In the genomic region with DNA sequence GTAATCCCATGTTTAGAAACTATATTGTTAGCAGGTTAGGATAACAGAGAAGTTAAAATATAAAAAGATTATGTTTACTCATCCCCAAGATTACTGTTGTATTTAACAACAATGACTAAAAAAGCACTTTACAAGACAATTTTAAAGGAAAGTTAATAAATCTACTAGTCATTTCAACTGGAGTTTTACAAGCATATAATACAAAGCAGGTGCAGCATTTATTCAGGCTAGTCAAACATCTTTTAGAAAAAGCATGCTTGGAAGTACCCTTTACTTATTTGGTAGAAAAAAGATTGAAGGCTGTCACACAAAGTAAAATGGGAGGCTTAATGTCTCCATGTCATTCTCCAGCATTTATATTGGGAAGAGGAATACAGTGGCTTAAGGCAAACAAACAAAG, we compare ENCODE assay signal across 24 cellular contexts.
"Had no signal": no experiment of that assay in that cellular context is flagged by ENCODE, and none has a peak within 500 bp of the region (broad histone marks: within the 10 kb centered on the region; RNA-seq: fewer than 3 reads in every experiment).

No MANE protein-coding gene starts in this region.

- H3K27me3 ChIP-seq: heart right ventricle, spleen, stomach had no signal

- H3K27me3 Mint-ChIP-seq: naive thymus-derived CD4-positive, alpha-beta T cell had no signal

- FAIRE-seq: endothelial cell of umbilical vein, urothelium cell line had no signal

- H3K9me3 ChIP-seq: heart right ventricle, prostate gland, spleen, stomach, thoracic aorta had no signal

- H3K4me3 Mint-ChIP-seq: endodermal cell; naive thymus-derived CD4-positive, alpha-beta T cell; nephron progenitor cell had no signal

- ATAC-seq: heart right ventricle; naive thymus-derived CD4-positive, alpha-beta T cell; sciatic nerve had no signal

- H3K27ac Mint-ChIP-seq: endodermal cell; naive thymus-derived CD4-positive, alpha-beta T cell; nephron progenitor cell had no signal

- H3K36me3 ChIP-seq: prostate gland, thoracic aorta had no signal

- H3K4me3 ChIP-seq: heart right ventricle, prostate gland, spleen, stomach, thoracic aorta had no signal

- H3K4me1 ChIP-seq: heart right ventricle, parathyroid adenoma, prostate gland, spleen had no signal

- H3K27ac ChIP-seq: heart right ventricle, parathyroid adenoma, prostate gland, spleen, stomach had no signal

- H3K4me1 Mint-ChIP-seq: endodermal cell; naive thymus-derived CD4-positive, alpha-beta T cell; nephron progenitor cell had no signal

- DNase-seq: effector CD4-positive, alpha-beta T cell; endodermal cell; erythroblast; foreskin melanocyte; heart right ventricle; hypothalamus; kidney glomerular epithelial cell; mammary epithelial cell; naive thymus-derived CD4-positive, alpha-beta T cell; nephron progenitor cell; retina; spleen; stimulated activated CD4-positive, alpha-beta T cell treated with anti-CD3 and anti-CD28 coated beads, Interleukin-15, amount 100 ng/mL, for 24 hours; stimulated activated CD4-positive, alpha-beta T cell treated with anti-CD3 and anti-CD28 coated beads, Interleukin-1b, Interleukin-23, amount 100 ng/mL, for 48 hours; stimulated activated naive CD4-positive, alpha-beta T cell; stomach; substantia nigra; trophoblast cell had no signal
